In the genomic region with DNA sequence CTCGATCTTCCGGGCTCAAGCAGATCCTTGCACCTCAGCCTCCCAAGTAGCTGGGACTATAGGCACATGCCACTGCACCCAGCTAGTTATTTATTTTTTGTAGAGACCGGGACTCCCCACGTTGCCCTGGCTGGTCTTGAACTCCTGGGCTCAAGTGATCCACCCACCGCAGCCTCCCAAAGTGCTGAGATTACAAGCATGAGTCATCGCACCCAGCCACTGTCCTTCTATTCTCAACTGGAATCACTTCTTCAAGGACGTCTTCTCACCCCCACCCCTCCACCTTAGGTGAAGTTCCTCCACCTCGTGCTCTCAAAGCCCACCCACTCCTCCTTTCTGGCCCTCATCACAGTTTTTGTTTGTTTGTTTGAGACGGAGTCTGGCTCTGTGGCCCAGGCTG, we compare ENCODE assay signal across 25 cellular contexts.
"Had no signal": no experiment of that assay in that cellular context is flagged by ENCODE, and none has a peak within 500 bp of the region (broad histone marks: within the 10 kb centered on the region; RNA-seq: fewer than 3 reads in every experiment).

No MANE protein-coding gene starts in this region.

- H3K4me3 ChIP-seq: esophagus squamous epithelium, gastroesophageal sphincter, left ventricle myocardium inferior, lower lobe of right lung, psoas muscle, spleen, tibial artery, upper lobe of left lung, uterus had no signal

- ATAC-seq: gastroesophageal sphincter, left cardiac atrium, lower lobe of right lung, psoas muscle, sciatic nerve had no signal

- H3K27ac ChIP-seq: esophagus squamous epithelium, gastroesophageal sphincter, left ventricle myocardium inferior, lower lobe of right lung, parathyroid adenoma, psoas muscle, spleen, tibial artery, upper lobe of left lung, uterus had no signal

- H3K4me1 Mint-ChIP-seq: nephron had no signal

- H3K4me1 ChIP-seq: esophagus squamous epithelium, gastroesophageal sphincter, left ventricle myocardium inferior, lower lobe of right lung, psoas muscle, tibial artery, upper lobe of left lung, uterus had no signal

- H3K9me3 ChIP-seq: esophagus squamous epithelium, gastroesophageal sphincter, left ventricle myocardium inferior, lower lobe of right lung, psoas muscle, spleen, tibial artery, upper lobe of left lung, uterus had no signal

- H3K27me3 Mint-ChIP-seq: naive B cell had no signal

- H3K27ac Mint-ChIP-seq: dendritic cell treated with granulocyte-macrophage colony-stimulating factor and Interleukin-4, amounts not matched to agents 40 ng/mL and 50 ng/mL, for 4 days; nephron had no signal

- H3K4me3 Mint-ChIP-seq: dendritic cell treated with granulocyte-macrophage colony-stimulating factor and Interleukin-4, amounts not matched to agents 40 ng/mL and 50 ng/mL, for 4 days; nephron had no signal

- FAIRE-seq: colon, kidney had no signal

- H3K9me3 Mint-ChIP-seq: dendritic cell treated with granulocyte-macrophage colony-stimulating factor and Interleukin-4, amounts not matched to agents 40 ng/mL and 50 ng/mL, for 4 days; nephron had no signal

- DNase-seq: esophagus squamous epithelium; foreskin fibroblast; glutamatergic neuron; kidney; left cardiac atrium; left ventricle myocardium inferior; lower lobe of right lung; mesenchymal stem cell; naive B cell; psoas muscle; retina; spleen; stimulated activated CD4-positive, alpha-beta T cell treated with anti-CD3 and anti-CD28 coated beads, Interleukin-15, amount 100 ng/mL, for 24 hours; stimulated activated CD4-positive, alpha-beta T cell treated with anti-CD3 and anti-CD28 coated beads, Interleukin-1b, Interleukin-23, amount 100 ng/mL, for 48 hours; stimulated activated CD4-positive, alpha-beta T cell treated with anti-CD3 and anti-CD28 coated beads, Interleukin-4, amount 100 ng/mL, for 24 hours; stimulated activated naive CD4-positive, alpha-beta T cell treated with Interleukin-2 at 50 U/mL for 16 hours; tibial artery; upper lobe of left lung; uterus had no signal
